In the genomic region with DNA sequence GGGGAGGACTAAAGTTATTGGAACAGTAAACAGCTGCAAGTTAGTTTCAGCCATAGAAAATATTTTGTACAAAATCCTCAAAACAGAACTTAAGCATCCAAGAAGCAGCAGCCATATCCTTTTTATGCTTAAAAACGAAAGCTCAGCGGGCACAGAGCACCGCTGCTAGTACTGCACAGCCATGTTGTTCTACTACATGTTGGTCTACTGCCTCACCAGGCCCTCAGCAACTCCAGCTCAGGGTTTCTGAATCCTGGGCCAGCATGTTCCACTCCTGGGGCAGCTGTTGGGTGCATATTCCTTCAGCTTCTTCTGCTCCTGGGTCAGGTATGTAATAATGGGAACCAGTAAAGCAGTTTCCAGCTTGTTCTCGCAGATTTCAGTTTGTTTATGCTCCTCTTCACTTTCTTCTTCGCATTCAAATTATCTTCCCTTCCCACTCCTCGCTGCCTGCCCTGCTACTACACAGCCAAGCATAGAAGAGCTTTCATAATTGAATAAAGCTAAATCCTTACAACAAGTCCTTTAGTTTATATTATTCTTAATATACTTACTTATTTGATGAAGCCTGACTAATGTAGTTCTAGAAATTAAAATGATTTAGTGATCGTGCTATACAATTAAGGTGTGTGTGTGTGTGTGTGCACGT, we compare ENCODE assay signal across 26 cellular contexts.
DNase-seq lines count a peak whose midpoint lies in the region; ATAC-seq and TF ChIP-seq lines count a peak whose summit lies in the region.
"Had no signal": no experiment of that assay in that cellular context is flagged by ENCODE, and none has a peak within 500 bp of the region (broad histone marks: within the 10 kb centered on the region; RNA-seq: fewer than 3 reads in every experiment).

No MANE protein-coding gene starts in this region.

- H4K20me1 ChIP-seq in PC-3 (ENCODE audit: low read length), result no peaks in the 10 kb centered on the region

- no peaks in the 10 kb centered on the region for H3K79me2 ChIP-seq in PC-3 (ENCODE audit: low read length)

- no TSS peak for BruUV-seq in PC-3 (replicated peaks; lab: Mats Ljungman, UMichigan)

- DNase-seq in PC-3, result no peak
- peak; percentile 12 for DNase-seq in spleen
- DNase-seq in islet precursor cell, result no peak
- no peak for DNase-seq in DMS 273 treated with DMSO at 0.1 percent for 48 hours (lab: John Stamatoyannopoulos, UW)
- DNase-seq in HPDE6-E6E7 (ENCODE audit: extremely low spot score), result no peak
- DNase-seq: activated effector memory CD4-positive, alpha-beta T cell treated with Interleukin-2 at 50 U/mL for 16 hours; activated naive CD8-positive, alpha-beta T cell treated with anti-CD3 and anti-CD28 coated beads for 36 hours; activated T-cell treated with anti-CD3 and anti-CD28 coated beads for 4 hours; aorta; CD4-positive, CD25-positive, alpha-beta regulatory T cell; effector CD8-positive, alpha-beta T cell; glutamatergic neuron; HFFc6; MG63; naive thymus-derived CD4-positive, alpha-beta T cell; NCI-H1417; NCI-H2081 treated with DMSO at 0.1 percent for 48 hours; NCI-H82; occipital lobe; psoas muscle; stimulated activated naive CD4-positive, alpha-beta T cell treated with Interleukin-2 at 50 U/mL for 16 hours; T-helper 2 cell had no signal

- TF ChIP-seq CTCF in PC-3 (conservative IDR thresholded peaks at IDR 0.05; ENCODE audit: low read depth, low read length), result no peak
- TF ChIP-seq CTCF in spleen (IDR thresholded peaks at IDR 0.05 in 8 of 11, conservative IDR thresholded peaks at IDR 0.05 in 3 of 11), result no peak

- H3F3A ChIP-seq in PC-3 (ENCODE audit: low read length, unreplicated experiment), result no peaks in the 10 kb centered on the region

- ATAC-seq in GM19023 (IDR thresholded peaks at IDR 0.05; ENCODE audit: unreplicated experiment), result peak; percentile 59
- ATAC-seq in HG03280 (IDR thresholded peaks at IDR 0.05; ENCODE audit: unreplicated experiment), result peak; percentile 58
- ATAC-seq in PC-3, result no peak
- ATAC-seq: naive thymus-derived CD4-positive, alpha-beta T cell; psoas muscle had no signal

- POLR2A ChIA-PET in PC-3 (lab: Charles Lee; ENCODE audit: unreplicated experiment), result no interaction called here

- intact Hi-C loops in PC-3 (cut with micrococcal nuclease), result no loop called here
- intact Hi-C loops in spleen (cut with DNase I; ENCODE audit: low total_unique reads), result no loop called here

- H3K4me2 ChIP-seq in PC-3 (ENCODE audit: low read length), result no peak overlapping the region

- 0 out of 2 replicates have a peak overlapping the region, but pooled peaks have one; percentile 22 for H2AFZ ChIP-seq in PC-3 (ENCODE audit: low read length)

- no peaks in the 10 kb centered on the region for H3K9me2 ChIP-seq in PC-3 (replicated peaks; ENCODE audit: low read length)

- TF ChIP-seq POLR2A in spleen (IDR thresholded peaks at IDR 0.05), result no peak

- H3K9me3 ChIP-seq in PC-3 (ENCODE audit: low read length) (no peaks in the 10 kb centered on the region), spleen (peaks cover 0 to 22% (median 6%) of the 10 kb centered on the region in 8 donors)
- H3K9me3 ChIP-seq: MG63, psoas muscle, SJSA1 had no signal

- H3K27me3 ChIP-seq in PC-3 (ENCODE audit: low read length) (no peaks in the 10 kb centered on the region), spleen (replicated peaks in 1 of 7) (no peaks in the 10 kb centered on the region)
- H3K27me3 ChIP-seq: MG63, SJSA1 had no signal

- 79 to 90% (median 87%) methylated on average over 8 of the region's 8 CpGs for WGBS in spleen, 5 donors

- H3K4me1 ChIP-seq in PC-3 (ENCODE audit: insufficient read depth, low read length), result no peaks in the 10 kb centered on the region
- no peaks in the 10 kb centered on the region for H3K4me1 ChIP-seq in spleen
- H3K4me1 ChIP-seq: psoas muscle, SJSA1 had no signal

- H3K4me3 ChIP-seq in PC-3 (ENCODE audit: low read length), result no peak overlapping the region
- H3K4me3 ChIP-seq in spleen, result no peak overlapping the region
- H3K4me3 ChIP-seq: MG63, psoas muscle, SJSA1 had no signal

- H3K9ac ChIP-seq in PC-3 (ENCODE audit: low read length), result no peak overlapping the region

- CTCF ChIA-PET in PC-3 (lab: Charles Lee), result no interaction called here

- H3K36me3 ChIP-seq in PC-3 (ENCODE audit: low read depth, low read length) (no peaks in the 10 kb centered on the region), spleen (no peaks in the 10 kb centered on the region)
- H3K36me3 ChIP-seq: MG63, SJSA1 had no signal

- H3K27ac ChIP-seq in PC-3 (ENCODE audit: low read length), result no peak overlapping the region
- H3K27ac ChIP-seq in spleen, result no peak overlapping the region
- H3K27ac ChIP-seq: epithelial cell of prostate, psoas muscle, SJSA1 had no signal
